Comparison of ENCODE assay signal across 24 cellular contexts in the genomic region with DNA sequence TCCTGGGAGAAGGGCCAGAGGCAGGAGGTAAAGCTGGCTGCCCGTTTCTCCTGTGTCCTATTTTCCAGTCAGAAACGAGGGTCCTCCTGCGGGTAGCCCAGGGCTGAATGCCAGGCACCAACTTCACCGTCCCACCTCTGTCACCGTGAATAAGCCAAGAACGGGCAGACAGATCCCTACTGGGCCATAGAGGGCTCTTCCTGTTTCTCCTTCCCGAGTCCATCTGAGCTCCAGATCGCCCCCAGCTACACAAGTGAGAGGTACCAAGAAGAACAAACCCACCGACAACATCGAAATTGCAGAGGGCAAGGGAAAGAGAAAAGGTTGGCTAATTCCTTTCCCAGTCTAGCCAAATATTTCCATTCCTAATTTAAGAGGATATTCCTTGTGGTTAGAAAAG.
"Had no signal": no experiment of that assay in that cellular context is flagged by ENCODE, and none has a peak within 500 bp of the region (broad histone marks: within the 10 kb centered on the region; RNA-seq: fewer than 3 reads in every experiment).

No MANE protein-coding gene starts in this region.

- ATAC-seq: left colon; left lung; lower lobe of right lung; naive thymus-derived CD4-positive, alpha-beta T cell; pancreas; right lobe of liver; stimulated activated memory B cell treated with anti-CD40 and anti-IgM and Interleukin-4, amounts not matched to agents 10 μg/mL and 1 μg/mL and 100 μg/mL, for 72 hours; stimulated activated naive CD8-positive, alpha-beta T cell treated with anti-CD3 and anti-CD28 coated beads, Interleukin-15, amount 100 ng/mL, for 72 hours had no signal

- H3K36me3 Mint-ChIP-seq: mesothelial cell of epicardium; naive thymus-derived CD4-positive, alpha-beta T cell; natural killer cell treated with Interleukin-12 subunit alpha and Interleukin-12 subunit beta and Interleukin-15 and Interleukin-18, amount 100 ng/mL, for 72 hours; stimulated activated memory B cell treated with anti-CD40 and anti-IgM and Interleukin-4, amounts not matched to agents 10 μg/mL and 1 μg/mL and 100 μg/mL, for 72 hours; type B pancreatic cell had no signal

- H3K9me3 Mint-ChIP-seq: mesothelial cell of epicardium; naive thymus-derived CD4-positive, alpha-beta T cell; natural killer cell treated with Interleukin-12 subunit alpha and Interleukin-12 subunit beta and Interleukin-15 and Interleukin-18, amount 100 ng/mL, for 72 hours; stimulated activated memory B cell treated with anti-CD40 and anti-IgM and Interleukin-4, amounts not matched to agents 10 μg/mL and 1 μg/mL and 100 μg/mL, for 72 hours; stimulated activated naive CD8-positive, alpha-beta T cell treated with anti-CD3 and anti-CD28 coated beads, Interleukin-15, amount 100 ng/mL, for 72 hours; type B pancreatic cell had no signal

- H3K27me3 ChIP-seq: left lung, pancreas, right atrium auricular region, right lobe of liver, tibial nerve, uterus had no signal

- H3K27ac Mint-ChIP-seq: mesothelial cell of epicardium; naive thymus-derived CD4-positive, alpha-beta T cell; natural killer cell treated with Interleukin-12 subunit alpha and Interleukin-12 subunit beta and Interleukin-15 and Interleukin-18, amount 100 ng/mL, for 72 hours; stimulated activated memory B cell treated with anti-CD40 and anti-IgM and Interleukin-4, amounts not matched to agents 10 μg/mL and 1 μg/mL and 100 μg/mL, for 72 hours; stimulated activated naive CD8-positive, alpha-beta T cell treated with anti-CD3 and anti-CD28 coated beads, Interleukin-15, amount 100 ng/mL, for 72 hours; type B pancreatic cell had no signal

- H3K4me1 ChIP-seq: left lung, lower lobe of right lung, pancreas, right lobe of liver, tibial nerve, uterus had no signal

- H3K9me3 ChIP-seq: left lung, lower lobe of right lung, pancreas, right atrium auricular region, right lobe of liver, tibial nerve, uterus had no signal

- H3K27ac ChIP-seq: left lung, lower lobe of right lung, pancreas, right atrium auricular region, right lobe of liver, tibial nerve, uterus had no signal

- H3K4me1 Mint-ChIP-seq: stimulated activated memory B cell treated with anti-CD40 and anti-IgM and Interleukin-4, amounts not matched to agents 10 μg/mL and 1 μg/mL and 100 μg/mL, for 72 hours; stimulated activated naive CD8-positive, alpha-beta T cell treated with anti-CD3 and anti-CD28 coated beads, Interleukin-15, amount 100 ng/mL, for 72 hours had no signal

- DNase-seq: hypothalamus; kidney; left colon; left lung; lower lobe of right lung; mammary epithelial cell; mesenchymal stem cell; naive thymus-derived CD4-positive, alpha-beta T cell; pancreas; right lobe of liver; stimulated activated CD4-positive, alpha-beta T cell treated with anti-CD3 and anti-CD28 coated beads, Interleukin-1b, Interleukin-23, amount 100 ng/mL, for 48 hours; stimulated activated CD4-positive, alpha-beta T cell treated with anti-CD3 and anti-CD28 coated beads, Interleukin-2, amount 100 ng/mL, for 48 hours; stimulated activated CD4-positive, alpha-beta T cell treated with anti-CD3 and anti-CD28 coated beads, Interleukin-4, amount 100 ng/mL, for 4 hours; stimulated activated CD8-positive, alpha-beta memory T cell treated with anti-CD3 and anti-CD28 coated beads, Interleukin-4, amount 100 ng/mL, for 48 hours; stimulated activated naive CD4-positive, alpha-beta T cell treated with Interleukin-2 at 50 U/mL for 16 hours; stimulated activated naive CD8-positive, alpha-beta T cell treated with anti-CD3 and anti-CD28 coated beads, Interleukin-15, amount 100 ng/mL, for 72 hours; uterus had no signal

- H3K36me3 ChIP-seq: left lung, lower lobe of right lung, pancreas, right atrium auricular region, right lobe of liver, tibial nerve, uterus had no signal

- H3K27me3 Mint-ChIP-seq: stimulated activated memory B cell treated with anti-CD40 and anti-IgM and Interleukin-4, amounts not matched to agents 10 μg/mL and 1 μg/mL and 100 μg/mL, for 72 hours; stimulated activated naive CD8-positive, alpha-beta T cell treated with anti-CD3 and anti-CD28 coated beads, Interleukin-15, amount 100 ng/mL, for 72 hours had no signal

- H3K4me3 ChIP-seq: left lung, lower lobe of right lung, pancreas, right atrium auricular region, right lobe of liver, smooth muscle cell, tibial nerve, uterus had no signal

- H3K4me3 Mint-ChIP-seq: mesothelial cell of epicardium; naive thymus-derived CD4-positive, alpha-beta T cell; natural killer cell treated with Interleukin-12 subunit alpha and Interleukin-12 subunit beta and Interleukin-15 and Interleukin-18, amount 100 ng/mL, for 72 hours; stimulated activated memory B cell treated with anti-CD40 and anti-IgM and Interleukin-4, amounts not matched to agents 10 μg/mL and 1 μg/mL and 100 μg/mL, for 72 hours; stimulated activated naive CD8-positive, alpha-beta T cell treated with anti-CD3 and anti-CD28 coated beads, Interleukin-15, amount 100 ng/mL, for 72 hours; type B pancreatic cell had no signal
